In genomic region chrX:15674514-15674898, GRCh38 we compare ENCODE assay signal across 9 cellular contexts. TPM values are rescaled to one million over a fixed set of nuclear protein-coding genes. Genes with fewer than 3 reads are reported as not detected.
DNase-seq lines count a peak whose midpoint lies in the region; ATAC-seq and TF ChIP-seq lines count a peak whose summit lies in the region.
"Had no signal": no experiment of that assay in that cellular context is flagged by ENCODE, and none has a peak within 500 bp of the region (broad histone marks: within the 10 kb centered on the region; RNA-seq: fewer than 3 reads in every experiment).

No MANE protein-coding gene starts in this region.

- H3K4me1 ChIP-seq in A673 (ENCODE audit: insufficient read depth, low read length, poor library complexity, severe bottlenecking) (peaks cover 25% of the 10 kb centered on the region), neutrophil (ENCODE audit: control insufficient read depth in 1 of 2, insufficient read depth in 1 of 2, low read depth in 1 of 2, low read length in 1 of 2) (peaks cover 43 to 52% of the 10 kb centered on the region in 2 experiments), tibial nerve (peaks cover 0 to 17% (median 9%) of the 10 kb centered on the region in 4 donors)

- intact Hi-C loops in A673 (cut with micrococcal nuclease; ENCODE audit: unreplicated experiment), result loop anchor here (10.0 kb wide), 2 partner anchors 180 to 330 kb away; partner anchors contain the start of gene PIR

- H3K4me3 Mint-ChIP-seq in activated CD8-positive, alpha-beta memory T cell treated with anti-CD3 and anti-CD28 coated beads, Interleukin-2, amount 10 ng/mL, durations not matched to agents 7 days and 5 days, result no peak overlapping the region

- H3K27ac ChIP-seq in A673 (ENCODE audit: low read depth, low read length, poor library complexity, severe bottlenecking) (peak overlapping the region; percentile 96), neutrophil (peak overlapping the region; percentile 98), tibial nerve (peak overlapping the region; percentile 96 to 99 (median 98))

- peaks cover 6% of the 10 kb centered on the region for H3K27me3 ChIP-seq in A673 (replicated peaks; ENCODE audit: insufficient read depth, low read depth, low read length, poor library complexity)
- H3K27me3 ChIP-seq in neutrophil, result no peaks in the 10 kb centered on the region
- H3K27me3 ChIP-seq in tibial nerve, result no peaks in the 10 kb centered on the region

- no peak for TF ChIP-seq POLR2A in tibial nerve (IDR thresholded peaks at IDR 0.05)

- whole genome bisulfite sequencing in tibial nerve, 2 donors, result 2 to 3% methylated on average over 15 to 16 of the region's 17 CpGs

- H3K27ac Mint-ChIP-seq in activated CD8-positive, alpha-beta memory T cell treated with anti-CD3 and anti-CD28 coated beads, Interleukin-2, amount 10 ng/mL, durations not matched to agents 7 days and 5 days, result no peak overlapping the region

- TF ChIP-seq EP300 in tibial nerve (IDR thresholded peaks at IDR 0.05), result no peak

- H3K4me1 Mint-ChIP-seq in activated CD8-positive, alpha-beta memory T cell treated with anti-CD3 and anti-CD28 coated beads, Interleukin-2, amount 10 ng/mL, durations not matched to agents 7 days and 5 days, result peaks cover 28% of the 10 kb centered on the region

- peak overlapping the region; percentile 75 for H3K4me3 ChIP-seq in A673 (ENCODE audit: low read depth, low read length, poor library complexity, severe bottlenecking)
- peak overlapping the region; percentile 65 to 88 for H3K4me3 ChIP-seq in foreskin fibroblast (ENCODE audit: low read depth in 1 of 2, low read length in 2 of 2)
- peak overlapping the region; percentile 73 to 91 for H3K4me3 ChIP-seq in neutrophil (ENCODE audit: low read depth in 1 of 2, low read length in 1 of 2)
- H3K4me3 ChIP-seq in tibial nerve, result peak overlapping the region; percentile 59 to 78 (median 68)

- TF ChIP-seq CTCF in A673 (conservative IDR thresholded peaks at IDR 0.05; ENCODE audit: low read depth, low read length) (no peak), GM10266 (IDR thresholded peaks at IDR 0.05; ENCODE audit: control insufficient read depth, insufficient read depth, low read depth, missing control alignments) (no peak), foreskin fibroblast (IDR thresholded peaks at IDR 0.05; ENCODE audit: low read depth, low read length) (no peak), neutrophil (IDR thresholded peaks at IDR 0.05) (no peak), tibial nerve (IDR thresholded peaks at IDR 0.05) (no peak)

- BruUV-seq in A673 (replicated peaks; lab: Mats Ljungman, UMichigan), result no TSS peak

- H3K36me3 Mint-ChIP-seq in activated CD8-positive, alpha-beta memory T cell treated with anti-CD3 and anti-CD28 coated beads, Interleukin-2, amount 10 ng/mL, durations not matched to agents 7 days and 5 days, result peaks cover 3% of the 10 kb centered on the region

- no peaks in the 10 kb centered on the region for H3K27me3 Mint-ChIP-seq in activated CD8-positive, alpha-beta memory T cell treated with anti-CD3 and anti-CD28 coated beads, Interleukin-2, amount 10 ng/mL, durations not matched to agents 7 days and 5 days

- no peaks in the 10 kb centered on the region for H3K9me3 ChIP-seq in A673 (ENCODE audit: low read depth, low read length, poor library complexity, severe bottlenecking)
- H3K9me3 ChIP-seq in neutrophil, result no peaks in the 10 kb centered on the region
- no peaks in the 10 kb centered on the region for H3K9me3 ChIP-seq in tibial nerve

- POLR2A ChIA-PET in A673 (lab: Charles Lee; ENCODE audit: low non-redundant PET), result no interaction called here

- peak; percentile 80 for ATAC-seq in HG02678 (IDR thresholded peaks at IDR 0.05; ENCODE audit: unreplicated experiment)
- ATAC-seq in activated CD8-positive, alpha-beta memory T cell treated with anti-CD3 and anti-CD28 coated beads, Interleukin-2, amount 10 ng/mL, durations not matched to agents 7 days and 5 days, result peak; percentile 79

- H3K36me3 ChIP-seq in A673 (ENCODE audit: insufficient read depth, low read length, poor library complexity, severe bottlenecking) (no peaks in the 10 kb centered on the region), neutrophil (no peaks in the 10 kb centered on the region), tibial nerve (no peaks in the 10 kb centered on the region)

- CTCF ChIA-PET in A673 (lab: Charles Lee), result no interaction called here
- CTCF ChIA-PET in activated CD8-positive, alpha-beta memory T cell treated with anti-CD3 and anti-CD28 coated beads, Interleukin-2, amount 10 ng/mL, durations not matched to agents 7 days and 5 days (lab: Charles Lee), result no interaction called here

- H3K9me3 Mint-ChIP-seq in activated CD8-positive, alpha-beta memory T cell treated with anti-CD3 and anti-CD28 coated beads, Interleukin-2, amount 10 ng/mL, durations not matched to agents 7 days and 5 days (ENCODE audit: low read depth), result no peaks in the 10 kb centered on the region

- DNase-seq in A673 (ENCODE audit: low spot score) (no peak), GM10266 (ENCODE audit: extremely low spot score) (peak; percentile 74), NCI-H1105 treated with DMSO at 0.1 percent for 48 hours (lab: John Stamatoyannopoulos, UW) (peak; percentile 89), foreskin fibroblast (peak; percentile 80 to 93), tibial nerve (ENCODE audit: low spot score in 2 of 2) (peak; percentile 86 to 88)
- DNase-seq in activated CD8-positive, alpha-beta memory T cell treated with anti-CD3 and anti-CD28 coated beads, Interleukin-2, amount 10 ng/mL, durations not matched to agents 7 days and 5 days, result peak; percentile 90

RNA-seq across cellular contexts. Expression of gene CLTRN, which starts 9.9 kb away (rescaled TPM):
- 0.26 TPM in 1 of 2 replicates, not detected in the other for total RNA-seq in A673 (2021)
- under 1 TPM in 1 of 2 experiments, not detected in 1; 0.21 TPM for total RNA-seq in activated CD8-positive, alpha-beta memory T cell treated with anti-CD3 and anti-CD28 coated beads, Interleukin-2, amount 10 ng/mL, durations not matched to agents 7 days and 5 days
- total RNA-seq in tibial nerve, result 1 to 10 TPM in 2 of 4 donors, not detected in 2; 1.0 to 1.1 TPM
- total RNA-seq: T-helper 1 cell treated with Interleukin-12 subunit alpha and Interleukin-12 subunit beta and Interleukin-4 antibody, amounts not matched to agents 30 ng/mL and 1 ng/mL, for 36 hours had no signal
